ENCODE assay signal across 20 cellular contexts in the genomic region with DNA sequence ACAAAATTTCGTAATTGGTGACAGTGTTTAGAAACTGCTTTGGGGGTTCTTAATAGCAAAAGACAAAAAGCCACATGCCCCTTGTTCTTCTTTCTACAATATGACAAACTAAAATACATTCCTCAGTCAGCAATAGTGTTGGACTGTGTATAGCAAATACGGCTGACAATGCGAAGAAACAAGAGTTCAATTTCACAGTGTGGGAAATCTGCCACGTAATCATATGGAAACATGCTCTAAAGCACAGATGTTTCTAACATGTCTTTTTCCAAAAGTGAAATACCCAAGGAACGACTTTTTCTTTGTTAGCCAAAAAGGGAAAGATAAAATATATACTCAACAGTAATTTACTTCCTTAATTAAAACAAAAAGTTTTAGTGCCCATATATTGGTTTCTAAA.
"Had no signal": no experiment of that assay in that cellular context is flagged by ENCODE, and none has a peak within 500 bp of the region (broad histone marks: within the 10 kb centered on the region; RNA-seq: fewer than 3 reads in every experiment).

No MANE protein-coding gene starts in this region.

- H3K27ac ChIP-seq: coronary artery, esophagus muscularis mucosa, transverse colon had no signal

- DNase-seq: activated CD4-positive, alpha-beta T cell treated with anti-CD3 and anti-CD28 coated beads for 4 hours; activated CD8-positive, alpha-beta memory T cell treated with anti-CD3 and anti-CD28 coated beads, Interleukin-2, amount 50 U/mL, for 4 hours; activated CD8-positive, alpha-beta T cell treated with anti-CD3 and anti-CD28 coated beads for 36 hours; activated gamma-delta T cell treated with Interleukin-2 at 50 U/mL for 16 hours; activated T-cell treated with anti-CD3 and anti-CD28 coated beads, Interleukin-2, amount 50 U/mL, for 72 hours; amygdala; body of pancreas; central memory CD4-positive, alpha-beta T cell; effector CD4-positive, alpha-beta T cell; head of caudate nucleus; naive thymus-derived CD4-positive, alpha-beta T cell; small intestine; stimulated activated CD4-positive, alpha-beta T cell treated with anti-CD3 and anti-CD28 coated beads, Interleukin-4, amount 100 ng/mL, for 4 hours; stimulated activated naive CD8-positive, alpha-beta T cell treated with anti-CD3 and anti-CD28 coated beads, Interleukin-15, Interleukin-2, amounts not matched to agents 100 U/mL and 50 U/mL, for 24 hours; T-helper 17 cell; transverse colon had no signal

- H3K4me3 ChIP-seq: body of pancreas, coronary artery, esophagus muscularis mucosa, lung, transverse colon had no signal

- H3K9me3 ChIP-seq: body of pancreas, esophagus muscularis mucosa, transverse colon had no signal

- H3K36me3 ChIP-seq: esophagus muscularis mucosa, transverse colon had no signal

- H3K4me1 ChIP-seq: body of pancreas, esophagus muscularis mucosa, transverse colon had no signal

- ATAC-seq: activated CD8-positive, alpha-beta T cell treated with anti-CD3 and anti-CD28 coated beads for 36 hours; activated T-cell treated with anti-CD3 and anti-CD28 coated beads, Interleukin-2, amount 50 U/mL, for 72 hours; body of pancreas; naive thymus-derived CD4-positive, alpha-beta T cell; stimulated activated naive CD8-positive, alpha-beta T cell treated with anti-CD3 and anti-CD28 coated beads, Interleukin-15, Interleukin-2, amounts not matched to agents 100 U/mL and 50 U/mL, for 24 hours; T-helper 17 cell had no signal

- H3K27me3 ChIP-seq: body of pancreas, transverse colon had no signal

- FAIRE-seq: frontal cortex, small intestine had no signal
